8 cellular contexts compared by ENCODE assay signal in the genomic region with DNA sequence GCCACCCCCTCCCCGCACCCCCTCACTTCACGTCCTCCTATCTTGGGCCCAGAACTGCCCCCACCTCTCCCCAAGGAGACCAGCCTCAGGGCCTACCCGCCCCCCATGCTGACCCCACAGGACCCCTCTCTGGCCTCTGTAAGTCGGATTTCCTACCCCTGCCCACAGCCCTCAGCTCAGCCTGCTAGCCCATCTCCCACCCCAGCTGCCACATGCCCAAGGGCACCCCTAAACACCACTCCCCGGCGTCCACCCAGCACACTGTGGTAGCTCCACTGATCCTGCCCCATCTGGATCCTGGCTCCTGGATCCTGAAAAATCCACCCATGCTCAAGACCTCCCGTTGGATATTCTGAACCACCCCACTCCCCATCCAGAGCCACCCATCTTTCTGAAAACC. TPM values are rescaled to one million over a fixed set of nuclear protein-coding genes. Genes with fewer than 3 reads are reported as not detected.
DNase-seq lines count a peak whose midpoint lies in the region; ATAC-seq and TF ChIP-seq lines count a peak whose summit lies in the region.

No MANE protein-coding gene starts in this region.

- H3K36me3 ChIP-seq in SU-DHL-6 (ENCODE audit: low read length) (no peaks in the 10 kb centered on the region), skeletal muscle satellite cell (ENCODE audit: insufficient read depth, low read length) (no peaks in the 10 kb centered on the region)

- H3K9ac ChIP-seq in SU-DHL-6 (ENCODE audit: low read length) = peak overlapping the region; percentile 49; the same call in 1 of the 2 replicates
- H3K9ac ChIP-seq in skeletal muscle satellite cell (ENCODE audit: low read depth, low read length) = peak overlapping the region; percentile 78

- no peak for ATAC-seq in HG03342 (IDR thresholded peaks at IDR 0.05; ENCODE audit: unreplicated experiment)

- no peak for TF ChIP-seq CTCF in GM12875 (IDR thresholded peaks at IDR 0.05; ENCODE audit: borderline replicate concordance, insufficient read depth, low read depth, low read length)
- TF ChIP-seq CTCF in SU-DHL-6 (IDR thresholded peaks at IDR 0.05; ENCODE audit: insufficient read depth, low read length, poor library complexity, severe bottlenecking) = no peak
- no peak for TF ChIP-seq CTCF in fibroblast of mammary gland (conservative IDR thresholded peaks at IDR 0.05; ENCODE audit: control insufficient read depth, insufficient read depth, low read depth, low read length)

- peaks cover 30% of the 10 kb centered on the region for H3K4me1 ChIP-seq in skeletal muscle satellite cell (ENCODE audit: control insufficient read depth, insufficient read depth, low read length)

- no peaks in the 10 kb centered on the region for H4K20me1 ChIP-seq in SU-DHL-6 (ENCODE audit: low read depth, low read length)

- DNase-seq in fibroblast of mammary gland (ENCODE audit: low read depth) = no peak
- no peak for DNase-seq in caudate nucleus (lab: John Stamatoyannopoulos, UW)
- no peak for DNase-seq in NCI-H1694 treated with DMSO at 0.1 percent for 48 hours (lab: John Stamatoyannopoulos, UW)
- DNase-seq in ACHN = no peak

- no peak overlapping the region for H2AFZ ChIP-seq in SU-DHL-6 (ENCODE audit: low read depth, low read length, severe bottlenecking)

- H3K79me2 ChIP-seq in SU-DHL-6 (ENCODE audit: insufficient read depth, low read length) = no peaks in the 10 kb centered on the region

- H3K27me3 ChIP-seq in SU-DHL-6 (ENCODE audit: low read length) = no peaks in the 10 kb centered on the region
- H3K27me3 ChIP-seq in skeletal muscle satellite cell (ENCODE audit: control insufficient read depth, insufficient read depth, low read length) = peaks cover 7% of the 10 kb centered on the region

- H3K9me3 ChIP-seq in SU-DHL-6 (ENCODE audit: insufficient read depth, low read length) = no peaks in the 10 kb centered on the region
- no peaks in the 10 kb centered on the region for H3K9me3 ChIP-seq in skeletal muscle satellite cell (replicated peaks; ENCODE audit: low read length)

- in situ Hi-C loops in ACHN (cut with HindIII; ENCODE audit: low pct_ligation_motif_present, low pct_unique_long_range_greater_than_20kb, low sequenced_read_pairs) = no loop called here

- no peaks in the 10 kb centered on the region for H3F3A ChIP-seq in SU-DHL-6 (ENCODE audit: insufficient read depth)

- H3K4me2 ChIP-seq in SU-DHL-6 (ENCODE audit: low read depth, low read length, poor library complexity, severe bottlenecking) = peak overlapping the region; percentile 57
- H3K4me2 ChIP-seq in skeletal muscle satellite cell (ENCODE audit: low read length) = peak overlapping the region; percentile 76

- no peaks in the 10 kb centered on the region for H3K9me2 ChIP-seq in SU-DHL-6 (replicated peaks; ENCODE audit: insufficient read depth, low read length)

- H3K4me3 ChIP-seq in GM12875 (ENCODE audit: low read depth, low read length) = peak overlapping the region; percentile 69
- H3K4me3 ChIP-seq in SU-DHL-6 (ENCODE audit: insufficient read depth, low read length, poor library complexity, severe bottlenecking) = peak overlapping the region; percentile 54
- H3K4me3 ChIP-seq in fibroblast of mammary gland (ENCODE audit: control insufficient read depth, low read depth, low read length) = peak overlapping the region; percentile 53
- peak overlapping the region; percentile 77 for H3K4me3 ChIP-seq in skeletal muscle satellite cell (ENCODE audit: low read length)

- H3K27ac ChIP-seq in SU-DHL-6 (ENCODE audit: low read depth, low read length) = no peak overlapping the region
- H3K27ac ChIP-seq in caudate nucleus (ENCODE audit: low read depth, low read length) = no peak overlapping the region

RNA-seq across cellular contexts. Expression of a gene that starts 0.8 kb away (rescaled TPM):
- 17.2 and 22.3 TPM in 2 replicates for total RNA-seq in skeletal muscle satellite cell (2012; rRNA removed)

RNA-seq across cellular contexts. Expression of a gene that starts 43.4 kb away (rescaled TPM):
- total RNA-seq in skeletal muscle satellite cell (2012; rRNA removed) = under 0.01 TPM in 1 of 2 replicates, not detected in the other

RNA-seq across cellular contexts. Expression of a gene that starts 57.5 kb away (rescaled TPM):
- total RNA-seq in skeletal muscle satellite cell (2012; rRNA removed) = 5.2 and 6.3 TPM in 2 replicates
